23 cellular contexts compared by ENCODE assay signal in genomic region chr19:36363845-36364244, GRCh38. TPM values are rescaled to one million over a fixed set of nuclear protein-coding genes. Genes with fewer than 3 reads are reported as not detected.
DNase-seq lines count a peak whose midpoint lies in the region; ATAC-seq and TF ChIP-seq lines count a peak whose summit lies in the region.
"Had no signal": no experiment of that assay in that cellular context is flagged by ENCODE, and none has a peak within 500 bp of the region (broad histone marks: within the 10 kb centered on the region; RNA-seq: fewer than 3 reads in every experiment).

No MANE protein-coding gene starts in this region.

- WGBS in mesendoderm (ENCODE audit: extremely low coverage, insufficient coverage, low lambda C conversion rate) = no CpG with 5 or more reads among the region's 6 CpGs

- H3K56ac ChIP-seq in mesendoderm (ENCODE audit: low read length) = no peak overlapping the region

- H3K36me3 Mint-ChIP-seq in endothelial cell (ENCODE audit: low read depth, unreplicated experiment) = peaks cover 41% of the 10 kb centered on the region

- H4K8ac ChIP-seq in mesendoderm (ENCODE audit: low read depth, low read length) = no peak overlapping the region

- no peaks in the 10 kb centered on the region for H3K4me1 ChIP-seq in mesendoderm (ENCODE audit: control insufficient read depth, low read depth, low read length)
- no peaks in the 10 kb centered on the region for H3K4me1 ChIP-seq in MM.1S (ENCODE audit: low read length)
- H3K4me1 ChIP-seq: BE2C, BLaER1 had no signal

- H3K9ac ChIP-seq in mesendoderm (ENCODE audit: low read length) (no peak overlapping the region), MM.1S (ENCODE audit: low read length) (no peak overlapping the region)
- H3K9ac ChIP-seq: BLaER1 had no signal

- H3K9me2 ChIP-seq in MM.1S (replicated peaks; ENCODE audit: insufficient read depth, low read length) = no peaks in the 10 kb centered on the region

- no peaks in the 10 kb centered on the region for H3K9me3 Mint-ChIP-seq in endothelial cell (ENCODE audit: unreplicated experiment)

- H3K36me3 ChIP-seq in mesendoderm (ENCODE audit: control insufficient read depth, insufficient read depth, low read length) (no peaks in the 10 kb centered on the region), MM.1S (replicated peaks; ENCODE audit: insufficient read depth, low read length) (no peaks in the 10 kb centered on the region)

- H3K4me3 ChIP-seq in mesendoderm (ENCODE audit: low read length) (no peak overlapping the region), MM.1S (ENCODE audit: low read length) (no peak overlapping the region)
- H3K4me3 ChIP-seq: BLaER1, GM12878 had no signal

- no peak overlapping the region for H3K18ac ChIP-seq in mesendoderm (ENCODE audit: low read length)

- no peak for ATAC-seq in stimulated activated naive CD8-positive, alpha-beta T cell treated with anti-CD3 and anti-CD28 coated beads, Interleukin-15, Interleukin-2, amounts not matched to agents 100 U/mL and 50 U/mL, for 24 hours
- ATAC-seq: GM12878 had no signal

- H4K20me1 ChIP-seq in MM.1S (ENCODE audit: insufficient read depth, low read length) = no peaks in the 10 kb centered on the region
- H4K20me1 ChIP-seq: BLaER1 had no signal

- no peaks in the 10 kb centered on the region for H3K79me1 ChIP-seq in mesendoderm (ENCODE audit: low read length)

- DNase-seq in dermis blood vessel endothelial cell (peak; percentile 10), endothelial cell (ENCODE audit: low spot score) (peak; percentile 8), mesendoderm (peak; percentile 7), MM.1S (no peak)
- DNase-seq in stimulated activated naive CD8-positive, alpha-beta T cell treated with anti-CD3 and anti-CD28 coated beads, Interleukin-15, Interleukin-2, amounts not matched to agents 100 U/mL and 50 U/mL, for 24 hours = no peak
- DNase-seq: 8988T; ACHN; BE2C; C1 segment of cervical spinal cord; CD4-positive, alpha-beta memory T cell; CD4-positive, CD25-positive, alpha-beta regulatory T cell; CD8-positive, alpha-beta memory T cell; COR-L47; DMS 273 treated with DMSO at 0.1 percent for 48 hours; DMS153; DMS53; DMS79; DND-41; EL; GDM1 had no signal

- H2BK5ac ChIP-seq in mesendoderm (ENCODE audit: low read length) = no peak overlapping the region

- H3K27ac ChIP-seq in mesendoderm (ENCODE audit: low read depth, low read length) (no peak overlapping the region), MM.1S (ENCODE audit: low read length) (no peak overlapping the region)
- H3K27ac ChIP-seq: BLaER1 had no signal

- H3K23ac ChIP-seq in mesendoderm (ENCODE audit: low read length) = no peak overlapping the region

- H3K27me3 Mint-ChIP-seq in endothelial cell (ENCODE audit: unreplicated experiment) = peaks cover 6% of the 10 kb centered on the region
- H3K27me3 Mint-ChIP-seq: CD4-positive, alpha-beta memory T cell; CD4-positive, CD25-positive, alpha-beta regulatory T cell; CD8-positive, alpha-beta memory T cell had no signal

- H3K4me3 Mint-ChIP-seq in endothelial cell (ENCODE audit: unreplicated experiment) = peak overlapping the region; percentile 2
- H3K4me3 Mint-ChIP-seq: CD14-positive monocyte; CD4-positive, alpha-beta memory T cell; CD4-positive, CD25-positive, alpha-beta regulatory T cell; CD8-positive, alpha-beta memory T cell had no signal

- H2AK5ac ChIP-seq in mesendoderm (ENCODE audit: low read length) = no peak overlapping the region

- H3K4me2 ChIP-seq in mesendoderm (ENCODE audit: low read length) (no peak overlapping the region), MM.1S (ENCODE audit: low read depth, low read length) (no peak overlapping the region)
- H3K4me2 ChIP-seq: BLaER1 had no signal

- H2AFZ ChIP-seq in MM.1S (ENCODE audit: low read length) = no peak overlapping the region

- no peaks in the 10 kb centered on the region for H3F3A ChIP-seq in MM.1S (ENCODE audit: insufficient read depth, low read length)

- TF ChIP-seq CTCF in endothelial cell (IDR thresholded peaks at IDR 0.05; ENCODE audit: unreplicated experiment) (no peak), MM.1S (IDR thresholded peaks at IDR 0.05; ENCODE audit: low read length) (no peak)

- H3K27me3 ChIP-seq in mesendoderm (ENCODE audit: insufficient read depth, low read length, poor library complexity) (no peaks in the 10 kb centered on the region), MM.1S (replicated peaks; ENCODE audit: insufficient read depth, low read length) (no peaks in the 10 kb centered on the region)
- H3K27me3 ChIP-seq: BE2C, BLaER1 had no signal

- H3K4ac ChIP-seq in mesendoderm (ENCODE audit: low read depth, low read length) = no peak overlapping the region

- H3K9me3 ChIP-seq in MM.1S (replicated peaks; ENCODE audit: insufficient read depth, low read length) = no peaks in the 10 kb centered on the region
- H3K9me3 ChIP-seq: BE2C had no signal

- H4K5ac ChIP-seq in mesendoderm (ENCODE audit: low read length) = no peak overlapping the region

- no peak overlapping the region for H2BK120ac ChIP-seq in mesendoderm (ENCODE audit: low read depth, low read length)

- H3K27ac Mint-ChIP-seq in endothelial cell (ENCODE audit: unreplicated experiment) = peak overlapping the region; percentile 95
- H3K27ac Mint-ChIP-seq: CD14-positive monocyte; CD4-positive, alpha-beta memory T cell; CD4-positive, CD25-positive, alpha-beta regulatory T cell; CD8-positive, alpha-beta memory T cell had no signal

- H2BK15ac ChIP-seq in mesendoderm (replicated peaks; ENCODE audit: low read depth) = no peak overlapping the region

- H3K4me1 Mint-ChIP-seq in endothelial cell (ENCODE audit: unreplicated experiment) = peaks cover 31% of the 10 kb centered on the region
- H3K4me1 Mint-ChIP-seq: CD14-positive monocyte; CD4-positive, alpha-beta memory T cell; CD4-positive, CD25-positive, alpha-beta regulatory T cell had no signal

- H3K79me2 ChIP-seq in mesendoderm (ENCODE audit: control insufficient read depth, insufficient read depth, low read length) (no peaks in the 10 kb centered on the region), MM.1S (ENCODE audit: low read length) (no peaks in the 10 kb centered on the region)

RNA-seq across cellular contexts. Expression of gene ZFP14, which starts 15.2 kb away (rescaled TPM):
- 3.3 and 5.6 TPM in 2 replicates for total RNA-seq in dermis blood vessel endothelial cell
- 13.9 TPM for total RNA-seq in endothelial cell (ENCODE audit: unreplicated experiment)
- polyA plus RNA-seq in mesendoderm (2013, experiment 1 of 2) = 1.6 TPM
- 1.5 TPM for polyA plus RNA-seq in mesendoderm (2013, experiment 2 of 2)

RNA-seq across cellular contexts. Expression of gene ZFP82, which starts 54.6 kb away (rescaled TPM):
- total RNA-seq in dermis blood vessel endothelial cell (5.2 and 5.6 TPM in 2 replicates), endothelial cell (ENCODE audit: unreplicated experiment) (11.5 TPM)
- 8.5 TPM for polyA plus RNA-seq in mesendoderm (2013, experiment 1 of 2)
- 8.8 TPM for polyA plus RNA-seq in mesendoderm (2013, experiment 2 of 2)

Comparison
In these comparisons a context has a peak if more than half of its experiments do, and no peak if none do; other contexts are left out.
1. DNase-seq: peak in dermis blood vessel endothelial cell (single experiment), endothelial cell (single experiment) and mesendoderm (single experiment); none in stimulated activated naive CD8-positive, alpha-beta T cell treated with anti-CD3 and anti-CD28 coated beads, Interleukin-15, Interleukin-2, amounts not matched to agents 100 U/mL and 50 U/mL, for 24 hours (single experiment) and MM.1S (single experiment).